1 cellular context compared by ENCODE assay signal in the genomic region with DNA sequence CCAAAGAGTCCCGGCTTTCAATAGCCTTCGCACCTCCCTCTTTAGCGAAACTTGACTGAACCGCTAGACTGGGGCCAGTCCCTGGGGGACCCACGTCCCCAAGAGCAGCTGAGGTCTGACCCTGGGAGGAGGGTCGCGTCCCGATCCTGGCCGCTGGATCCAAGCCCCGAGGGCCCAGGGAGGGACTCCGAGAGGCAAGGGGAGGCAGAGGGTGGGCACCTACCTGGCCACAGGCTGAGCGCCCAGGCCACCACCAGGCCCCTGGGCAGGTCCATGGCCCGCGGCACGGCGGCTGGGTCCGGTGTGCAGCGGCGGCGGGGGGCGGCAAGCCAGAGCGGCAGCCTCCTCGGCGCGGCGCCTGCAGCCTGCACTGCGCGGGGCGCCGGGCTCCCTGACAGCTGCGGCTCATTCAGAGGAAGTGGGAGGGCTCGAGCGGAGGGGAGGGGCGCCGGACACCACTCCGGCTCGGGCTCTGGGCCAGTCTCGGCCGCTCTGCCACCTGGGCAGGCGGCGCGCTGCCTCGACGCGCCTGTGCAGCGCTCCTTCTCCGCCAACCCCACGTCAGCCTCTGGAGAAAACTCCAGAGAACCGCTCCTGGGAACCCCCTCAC.
TF ChIP-seq lines count a peak whose summit lies in the region.

A gene with protein sequence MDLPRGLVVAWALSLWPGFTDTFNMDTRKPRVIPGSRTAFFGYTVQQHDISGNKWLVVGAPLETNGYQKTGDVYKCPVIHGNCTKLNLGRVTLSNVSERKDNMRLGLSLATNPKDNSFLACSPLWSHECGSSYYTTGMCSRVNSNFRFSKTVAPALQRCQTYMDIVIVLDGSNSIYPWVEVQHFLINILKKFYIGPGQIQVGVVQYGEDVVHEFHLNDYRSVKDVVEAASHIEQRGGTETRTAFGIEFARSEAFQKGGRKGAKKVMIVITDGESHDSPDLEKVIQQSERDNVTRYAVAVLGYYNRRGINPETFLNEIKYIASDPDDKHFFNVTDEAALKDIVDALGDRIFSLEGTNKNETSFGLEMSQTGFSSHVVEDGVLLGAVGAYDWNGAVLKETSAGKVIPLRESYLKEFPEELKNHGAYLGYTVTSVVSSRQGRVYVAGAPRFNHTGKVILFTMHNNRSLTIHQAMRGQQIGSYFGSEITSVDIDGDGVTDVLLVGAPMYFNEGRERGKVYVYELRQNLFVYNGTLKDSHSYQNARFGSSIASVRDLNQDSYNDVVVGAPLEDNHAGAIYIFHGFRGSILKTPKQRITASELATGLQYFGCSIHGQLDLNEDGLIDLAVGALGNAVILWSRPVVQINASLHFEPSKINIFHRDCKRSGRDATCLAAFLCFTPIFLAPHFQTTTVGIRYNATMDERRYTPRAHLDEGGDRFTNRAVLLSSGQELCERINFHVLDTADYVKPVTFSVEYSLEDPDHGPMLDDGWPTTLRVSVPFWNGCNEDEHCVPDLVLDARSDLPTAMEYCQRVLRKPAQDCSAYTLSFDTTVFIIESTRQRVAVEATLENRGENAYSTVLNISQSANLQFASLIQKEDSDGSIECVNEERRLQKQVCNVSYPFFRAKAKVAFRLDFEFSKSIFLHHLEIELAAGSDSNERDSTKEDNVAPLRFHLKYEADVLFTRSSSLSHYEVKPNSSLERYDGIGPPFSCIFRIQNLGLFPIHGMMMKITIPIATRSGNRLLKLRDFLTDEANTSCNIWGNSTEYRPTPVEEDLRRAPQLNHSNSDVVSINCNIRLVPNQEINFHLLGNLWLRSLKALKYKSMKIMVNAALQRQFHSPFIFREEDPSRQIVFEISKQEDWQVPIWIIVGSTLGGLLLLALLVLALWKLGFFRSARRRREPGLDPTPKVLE (minus strand): TSS at position 372 of the 610 bp plus-strand sequence. CDS start 97 bp downstream, at position 275.

TF ChIP-seq in SK-N-SH, 30 proteins besides CTCF, POLR2A, EP300 and RAD21 (continued from another document):
- TF ChIP-seq, protein P1, sequence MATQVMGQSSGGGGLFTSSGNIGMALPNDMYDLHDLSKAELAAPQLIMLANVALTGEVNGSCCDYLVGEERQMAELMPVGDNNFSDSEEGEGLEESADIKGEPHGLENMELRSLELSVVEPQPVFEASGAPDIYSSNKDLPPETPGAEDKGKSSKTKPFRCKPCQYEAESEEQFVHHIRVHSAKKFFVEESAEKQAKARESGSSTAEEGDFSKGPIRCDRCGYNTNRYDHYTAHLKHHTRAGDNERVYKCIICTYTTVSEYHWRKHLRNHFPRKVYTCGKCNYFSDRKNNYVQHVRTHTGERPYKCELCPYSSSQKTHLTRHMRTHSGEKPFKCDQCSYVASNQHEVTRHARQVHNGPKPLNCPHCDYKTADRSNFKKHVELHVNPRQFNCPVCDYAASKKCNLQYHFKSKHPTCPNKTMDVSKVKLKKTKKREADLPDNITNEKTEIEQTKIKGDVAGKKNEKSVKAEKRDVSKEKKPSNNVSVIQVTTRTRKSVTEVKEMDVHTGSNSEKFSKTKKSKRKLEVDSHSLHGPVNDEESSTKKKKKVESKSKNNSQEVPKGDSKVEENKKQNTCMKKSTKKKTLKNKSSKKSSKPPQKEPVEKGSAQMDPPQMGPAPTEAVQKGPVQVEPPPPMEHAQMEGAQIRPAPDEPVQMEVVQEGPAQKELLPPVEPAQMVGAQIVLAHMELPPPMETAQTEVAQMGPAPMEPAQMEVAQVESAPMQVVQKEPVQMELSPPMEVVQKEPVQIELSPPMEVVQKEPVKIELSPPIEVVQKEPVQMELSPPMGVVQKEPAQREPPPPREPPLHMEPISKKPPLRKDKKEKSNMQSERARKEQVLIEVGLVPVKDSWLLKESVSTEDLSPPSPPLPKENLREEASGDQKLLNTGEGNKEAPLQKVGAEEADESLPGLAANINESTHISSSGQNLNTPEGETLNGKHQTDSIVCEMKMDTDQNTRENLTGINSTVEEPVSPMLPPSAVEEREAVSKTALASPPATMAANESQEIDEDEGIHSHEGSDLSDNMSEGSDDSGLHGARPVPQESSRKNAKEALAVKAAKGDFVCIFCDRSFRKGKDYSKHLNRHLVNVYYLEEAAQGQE (IDR thresholded peaks at IDR 0.05; ENCODE audit: low read depth, low read length): no peak
- peak; percentile 50; the same call in 1 of the 2 replicates for TF ChIP-seq MXI1 (IDR thresholded peaks at IDR 0.05; ENCODE audit: low read depth, low read length)
- 0 out of 2 replicates have a peak, but pooled peaks have one; percentile 13 for TF ChIP-seq NFIC (IDR thresholded peaks at IDR 0.05; ENCODE audit: borderline replicate concordance)
TF ChIP-seq in SK-N-SH: peak in this region for 3.
